Comparison of ENCODE assay signal across 11 cellular contexts in the genomic region with DNA sequence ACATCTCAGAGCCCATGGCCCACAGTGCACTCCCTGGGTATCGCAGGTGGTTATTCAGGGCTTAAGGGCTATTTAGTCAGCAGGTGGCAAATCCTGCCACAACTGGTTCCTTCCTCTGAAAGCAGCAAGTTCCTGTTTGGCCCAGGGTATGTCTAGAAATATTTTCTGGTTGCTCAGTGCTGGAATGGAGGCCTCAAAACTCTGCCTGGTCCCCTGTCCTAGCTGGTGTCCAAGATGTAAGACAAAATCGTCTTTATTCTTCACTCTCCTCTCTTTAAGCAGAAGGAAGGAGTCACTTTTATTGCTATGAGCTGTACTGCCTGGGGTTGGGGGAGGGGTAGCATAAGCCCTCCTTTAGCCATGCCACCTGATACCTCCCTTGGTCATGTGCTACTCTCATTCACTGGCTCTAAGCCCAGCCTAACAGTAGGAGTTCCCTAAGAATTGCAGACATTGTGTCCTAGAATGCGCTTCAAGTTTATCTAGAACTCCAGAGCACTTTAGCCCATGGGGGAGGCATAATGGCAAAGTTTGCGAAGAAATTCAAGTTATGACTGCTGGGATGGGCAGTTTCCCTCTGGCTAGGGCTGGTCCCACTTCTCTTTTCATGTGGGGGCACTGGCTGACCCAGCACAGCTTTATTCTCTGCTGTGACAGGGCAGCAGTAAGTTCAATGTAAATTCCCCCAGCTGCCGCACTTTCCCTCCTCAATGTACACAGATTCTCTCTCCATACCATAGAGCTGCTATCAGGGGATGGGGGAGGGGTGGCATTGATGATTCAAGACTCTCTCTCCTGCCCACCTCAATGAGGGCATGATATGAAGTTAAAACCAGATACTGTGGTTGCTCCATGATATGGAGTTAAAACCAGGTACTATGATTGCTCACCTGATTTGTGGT. TPM values are rescaled to one million over a fixed set of nuclear protein-coding genes. Genes with fewer than 3 reads are reported as not detected.
DNase-seq lines count a peak whose midpoint lies in the region; ATAC-seq and TF ChIP-seq lines count a peak whose summit lies in the region.
"Had no signal": no experiment of that assay in that cellular context is flagged by ENCODE, and none has a peak within 500 bp of the region (broad histone marks: within the 10 kb centered on the region; RNA-seq: fewer than 3 reads in every experiment).

No MANE protein-coding gene starts in this region.

- H3K36me3 ChIP-seq in adipocyte (ENCODE audit: control insufficient read depth, insufficient read depth, low read length, severe bottlenecking) (no peaks in the 10 kb centered on the region), mesendoderm (ENCODE audit: control insufficient read depth, insufficient read depth, low read length) (no peaks in the 10 kb centered on the region), vagina (no peaks in the 10 kb centered on the region)

- no peak for TF ChIP-seq CTCF in vagina (IDR thresholded peaks at IDR 0.05)

- intact Hi-C loops in vagina (cut with DNase I), result no loop called here

- no peaks in the 10 kb centered on the region for H3K27me3 ChIP-seq in adipocyte (replicated peaks; ENCODE audit: control insufficient read depth, insufficient read depth, low read length)
- no peaks in the 10 kb centered on the region for H3K27me3 ChIP-seq in mesendoderm (ENCODE audit: insufficient read depth, low read length, poor library complexity)
- H3K27me3 ChIP-seq in vagina, result no peaks in the 10 kb centered on the region

- H2BK120ac ChIP-seq in mesendoderm (ENCODE audit: low read depth, low read length), result no peak overlapping the region

- DNase-seq in EL, result peak; percentile 16
- DNase-seq in NCI-H2029 (lab: John Stamatoyannopoulos, UW), result peak; percentile 90
- DNase-seq in adipocyte (ENCODE audit: low read depth), result peak; percentile 39
- peak; percentile 70 for DNase-seq in mesendoderm
- no peak for DNase-seq in vagina (ENCODE audit: extremely low spot score in 2 of 2)
- DNase-seq in HuH-7 (ENCODE audit: low spot score), result no peak
- DNase-seq: activated CD4-positive, alpha-beta memory T cell treated with anti-CD3 and anti-CD28 coated beads, Interleukin-2, amount 10 ng/mL, durations not matched to agents 7 days and 5 days; GM23248; naive B cell had no signal

- H3K27ac ChIP-seq in mesendoderm (ENCODE audit: low read depth, low read length), result no peak overlapping the region
- H3K27ac ChIP-seq in vagina, result no peak overlapping the region
- H3K27ac ChIP-seq: GM23248 had no signal

- no peak overlapping the region for H3K56ac ChIP-seq in mesendoderm (ENCODE audit: low read length)

- H3K18ac ChIP-seq in mesendoderm (ENCODE audit: low read length), result no peak overlapping the region

- H3K9ac ChIP-seq in adipocyte (ENCODE audit: low read length), result no peak overlapping the region
- H3K9ac ChIP-seq in mesendoderm (ENCODE audit: low read length), result no peak overlapping the region
- H3K9ac ChIP-seq: GM23248 had no signal

- ATAC-seq in HG03378 (IDR thresholded peaks at IDR 0.05; ENCODE audit: unreplicated experiment) (no peak), GM19455 (IDR thresholded peaks at IDR 0.05; ENCODE audit: unreplicated experiment) (no peak)

- H2BK15ac ChIP-seq in mesendoderm (replicated peaks; ENCODE audit: low read depth), result no peak overlapping the region

- H2BK5ac ChIP-seq in mesendoderm (ENCODE audit: low read length), result no peak overlapping the region

- H3K4me2 ChIP-seq in mesendoderm (ENCODE audit: low read length), result no peak overlapping the region

- H3K9me3 ChIP-seq in adipocyte (ENCODE audit: control insufficient read depth, low read length), result peaks cover 3% of the 10 kb centered on the region
- no peaks in the 10 kb centered on the region for H3K9me3 ChIP-seq in vagina

- H2AK5ac ChIP-seq in mesendoderm (ENCODE audit: low read length), result no peak overlapping the region

- H3K23ac ChIP-seq in mesendoderm (ENCODE audit: low read length), result no peak overlapping the region

- no peaks in the 10 kb centered on the region for H3K79me1 ChIP-seq in mesendoderm (ENCODE audit: low read length)

- no peak overlapping the region for H3K4ac ChIP-seq in mesendoderm (ENCODE audit: low read depth, low read length)

- no peak overlapping the region for H3K4me3 ChIP-seq in adipocyte (ENCODE audit: low read length)
- H3K4me3 ChIP-seq in mesendoderm (ENCODE audit: low read length), result no peak overlapping the region
- H3K4me3 ChIP-seq in vagina, result no peak overlapping the region
- H3K4me3 ChIP-seq: GM23248 had no signal

- H3K4me1 ChIP-seq in adipocyte (ENCODE audit: control insufficient read depth, insufficient read depth, low read length), result peaks cover 10% of the 10 kb centered on the region
- peaks cover 2% of the 10 kb centered on the region for H3K4me1 ChIP-seq in mesendoderm (ENCODE audit: control insufficient read depth, low read depth, low read length)
- no peaks in the 10 kb centered on the region for H3K4me1 ChIP-seq in vagina

- no peak for TF ChIP-seq POLR2A in vagina (IDR thresholded peaks at IDR 0.05)

- H4K8ac ChIP-seq in mesendoderm (ENCODE audit: low read depth, low read length), result no peak overlapping the region

- no peak overlapping the region for H4K5ac ChIP-seq in mesendoderm (ENCODE audit: low read length)

- H3K79me2 ChIP-seq in mesendoderm (ENCODE audit: control insufficient read depth, insufficient read depth, low read length), result no peaks in the 10 kb centered on the region

- WGBS in mesendoderm (ENCODE audit: extremely low coverage, insufficient coverage, low lambda C conversion rate), result no CpG with 5 or more reads among the region's 5 CpGs

RNA-seq across cellular contexts. Expression of a gene that starts 27.1 kb away (rescaled TPM):
- 40.1 TPM for polyA plus RNA-seq in mesendoderm (2013, experiment 1 of 2)
- 40.1 TPM for polyA plus RNA-seq in mesendoderm (2013, experiment 2 of 2)
- total RNA-seq in vagina, result 17.2 TPM

Comparison
In these comparisons a context has a peak if more than half of its experiments do, and no peak if none do; other contexts are left out.
1. DNase-seq: peak in EL (single experiment), NCI-H2029 (single experiment), adipocyte (single experiment) and mesendoderm (single experiment); none in vagina (0 of 2) and HuH-7 (single experiment).